ENCODE assay signal across 8 cellular contexts in genomic region chr17:44186307-44187130, GRCh38. TPM values are rescaled to one million over a fixed set of nuclear protein-coding genes. Genes with fewer than 3 reads are reported as not detected.
DNase-seq lines count a peak whose midpoint lies in the region; ATAC-seq and TF ChIP-seq lines count a peak whose summit lies in the region.

TMUB2 (plus strand) TSS chr17:44186972; CDS start chr17:44187709, 737 bp downstream.

- peaks cover 4% of the 10 kb centered on the region; the same call in 1 of the 2 replicates for H4K20me1 ChIP-seq in SU-DHL-6 (ENCODE audit: low read depth, low read length)

- under 1% methylated on average over 50 of the region's 50 CpGs for WGBS in thymus

- no peaks in the 10 kb centered on the region for H3K9me3 Mint-ChIP-seq in activated naive CD8-positive, alpha-beta T cell treated with anti-CD3 and anti-CD28 coated beads, Interleukin-2, amount 10 ng/mL, durations not matched to agents 7 days and 5 days
- no peaks in the 10 kb centered on the region for H3K9me3 Mint-ChIP-seq in osteocyte (ENCODE audit: unreplicated experiment)

- POLR2A ChIA-PET in activated naive CD8-positive, alpha-beta T cell treated with anti-CD3 and anti-CD28 coated beads, Interleukin-2, amount 10 ng/mL, durations not matched to agents 7 days and 5 days (lab: Charles Lee): interaction anchor here (0.6 to 4.2 kb wide), 21 partner anchors 8 to 317 kb away, joined by 3 to 56 read pairs (median 4); partner anchors contain the start of genes ASB16, ATXN7L3, GPATCH8 and GRN

- TF ChIP-seq CTCF in SU-DHL-6 (IDR thresholded peaks at IDR 0.05; ENCODE audit: insufficient read depth, low read length, poor library complexity, severe bottlenecking) (no peak), osteocyte (IDR thresholded peaks at IDR 0.05) (no peak)

- 0 out of 2 replicates have a peak, but pooled peaks cover 3% of the 10 kb centered on the region for H3F3A ChIP-seq in SU-DHL-6 (ENCODE audit: insufficient read depth)

- no peaks in the 10 kb centered on the region for H3K27me3 Mint-ChIP-seq in activated naive CD8-positive, alpha-beta T cell treated with anti-CD3 and anti-CD28 coated beads, Interleukin-2, amount 10 ng/mL, durations not matched to agents 7 days and 5 days
- H3K27me3 Mint-ChIP-seq in osteocyte (ENCODE audit: unreplicated experiment): no peaks in the 10 kb centered on the region

- H3K4me3 Mint-ChIP-seq in activated naive CD8-positive, alpha-beta T cell treated with anti-CD3 and anti-CD28 coated beads, Interleukin-2, amount 10 ng/mL, durations not matched to agents 7 days and 5 days: peak within 1 kb of the TSS; percentile 99
- peak within 1 kb of the TSS; percentile 97 for H3K4me3 Mint-ChIP-seq in osteocyte (ENCODE audit: unreplicated experiment)

- H3K9me2 ChIP-seq in SU-DHL-6 (replicated peaks; ENCODE audit: insufficient read depth, low read length): no peaks in the 10 kb centered on the region

- H3K79me2 ChIP-seq in SU-DHL-6 (ENCODE audit: insufficient read depth, low read length): peaks cover 61% of the 10 kb centered on the region

- H3K4me2 ChIP-seq in SU-DHL-6 (ENCODE audit: low read depth, low read length, poor library complexity, severe bottlenecking): peak within 1 kb of the TSS; percentile 99

- peak within 1 kb of the TSS; percentile 81 for H2AFZ ChIP-seq in SU-DHL-6 (ENCODE audit: low read depth, low read length, severe bottlenecking)

- H3K4me3 ChIP-seq in SU-DHL-6 (ENCODE audit: insufficient read depth, low read length, poor library complexity, severe bottlenecking): peak within 1 kb of the TSS; percentile 100
- H3K4me3 ChIP-seq in thymus (ENCODE audit: low read length): peak within 1 kb of the TSS; percentile 81

- H3K36me3 ChIP-seq in SU-DHL-6 (ENCODE audit: low read length): 0 out of 2 replicates have a peak, but pooled peaks cover 2% of the 10 kb centered on the region
- peaks cover 37% of the 10 kb centered on the region for H3K36me3 ChIP-seq in thymus (ENCODE audit: control insufficient read depth, insufficient read depth)

- peak within 1 kb of the TSS; percentile 81 for H3K9ac ChIP-seq in SU-DHL-6 (ENCODE audit: low read length)

- H3K27ac ChIP-seq in SU-DHL-6 (ENCODE audit: low read depth, low read length): peak within 1 kb of the TSS; percentile 83
- H3K27ac ChIP-seq in thymus (ENCODE audit: low read depth): peak within 1 kb of the TSS; percentile 97

- peak; percentile 85 for TF ChIP-seq POLR2A in GM10847 (IDR thresholded peaks at IDR 0.05; ENCODE audit: extremely low read depth, insufficient read length)

- peaks cover 17% of the 10 kb centered on the region for H3K4me1 ChIP-seq in thymus (ENCODE audit: control insufficient read depth, insufficient read depth, low read length)

- H3K9me3 ChIP-seq in SU-DHL-6 (ENCODE audit: insufficient read depth, low read length) (no peaks in the 10 kb centered on the region), thymus (ENCODE audit: control insufficient read depth) (no peaks in the 10 kb centered on the region)

- H3K27ac Mint-ChIP-seq in activated naive CD8-positive, alpha-beta T cell treated with anti-CD3 and anti-CD28 coated beads, Interleukin-2, amount 10 ng/mL, durations not matched to agents 7 days and 5 days: peak within 1 kb of the TSS; percentile 99
- peak within 1 kb of the TSS; percentile 99 for H3K27ac Mint-ChIP-seq in osteocyte (ENCODE audit: unreplicated experiment)

- intact Hi-C loops in head of caudate nucleus (cut with DNase I): no loop called here

- H3K36me3 Mint-ChIP-seq in activated naive CD8-positive, alpha-beta T cell treated with anti-CD3 and anti-CD28 coated beads, Interleukin-2, amount 10 ng/mL, durations not matched to agents 7 days and 5 days: peaks cover 20% of the 10 kb centered on the region
- peaks cover 5% of the 10 kb centered on the region for H3K36me3 Mint-ChIP-seq in osteocyte (ENCODE audit: unreplicated experiment)

- no peaks in the 10 kb centered on the region for H3K27me3 ChIP-seq in SU-DHL-6 (ENCODE audit: low read length)
- H3K27me3 ChIP-seq in thymus (ENCODE audit: control insufficient read depth, insufficient read depth): no peaks in the 10 kb centered on the region

- ATAC-seq in HG02678 (IDR thresholded peaks at IDR 0.05; ENCODE audit: unreplicated experiment): peak; percentile 93
- ATAC-seq in activated naive CD8-positive, alpha-beta T cell treated with anti-CD3 and anti-CD28 coated beads, Interleukin-2, amount 10 ng/mL, durations not matched to agents 7 days and 5 days (ENCODE audit: low read depth): peak; percentile 86

- H3K4me1 Mint-ChIP-seq in activated naive CD8-positive, alpha-beta T cell treated with anti-CD3 and anti-CD28 coated beads, Interleukin-2, amount 10 ng/mL, durations not matched to agents 7 days and 5 days: peaks cover 31% of the 10 kb centered on the region
- H3K4me1 Mint-ChIP-seq in osteocyte (ENCODE audit: unreplicated experiment): peaks cover 25% of the 10 kb centered on the region

- DNase-seq in NCI-H128 (lab: John Stamatoyannopoulos, UW; ENCODE audit: unreplicated experiment): peak; percentile 91
- DNase-seq in activated naive CD8-positive, alpha-beta T cell treated with anti-CD3 and anti-CD28 coated beads, Interleukin-2, amount 10 ng/mL, durations not matched to agents 7 days and 5 days: peak; percentile 99
- DNase-seq in head of caudate nucleus: peak; percentile 98 to 100 (median 99)
- DNase-seq in osteocyte (ENCODE audit: extremely low spot score, unreplicated experiment): peak; percentile 100

RNA-seq across cellular contexts. Expression of gene TMUB2, which starts in this region (rescaled TPM):
- total RNA-seq in activated naive CD8-positive, alpha-beta T cell treated with anti-CD3 and anti-CD28 coated beads, Interleukin-2, amount 10 ng/mL, durations not matched to agents 7 days and 5 days: 10 to 100 TPM; 38.3 to 42.5 TPM
- total RNA-seq in osteocyte: 39.3 and 41.3 TPM in 2 replicates
- 57.6 TPM for polyA plus RNA-seq in thymus

Comparison
In these comparisons a context has a peak if more than half of its experiments do, and no peak if none do; other contexts are left out.
1. Peak in every context shown above with its lines: DNase-seq, ATAC-seq, H3K4me3 ChIP-seq and H3K27ac ChIP-seq.